15 cellular contexts compared by ENCODE assay signal in the genomic region with DNA sequence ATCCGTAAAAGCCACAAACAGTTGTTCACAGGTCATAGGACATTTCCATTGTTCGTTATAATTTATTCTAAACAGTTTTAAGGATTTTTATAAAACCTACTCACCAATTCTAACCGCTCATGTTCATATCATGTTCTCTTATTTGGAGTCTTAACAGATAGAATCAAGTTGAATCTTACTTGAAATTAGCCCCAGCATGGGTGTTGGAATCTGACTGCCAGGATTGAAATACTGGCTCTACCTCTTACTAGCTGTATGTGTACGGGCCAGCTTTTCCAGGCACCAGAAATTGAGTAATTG.
A peak's percentile ranks its signal among the peaks of the same experiment; 100 is the strongest.
DNase-seq lines count a peak whose midpoint lies in the region; ATAC-seq and TF ChIP-seq lines count a peak whose summit lies in the region.
"Had no signal": no experiment of that assay in that cellular context is flagged by ENCODE, and none has a peak within 500 bp of the region (broad histone marks: within the 10 kb centered on the region; RNA-seq: fewer than 3 reads in every experiment).

No MANE protein-coding gene starts in this region.

- H3K4me3 Mint-ChIP-seq in CD8-positive, alpha-beta memory T cell = peak overlapping the region in 1 of 7 donors; percentile 24
- H3K4me3 Mint-ChIP-seq in H9 (no peak overlapping the region), nephron (no peak overlapping the region)
- peak overlapping the region; percentile 58 for H3K4me3 Mint-ChIP-seq in activated T-helper 17 cell treated with anti-CD3 and anti-CD28 coated beads, Interleukin-2, amount 50 U/mL, for 72 hours
- H3K4me3 Mint-ChIP-seq: activated B cell treated with CpG ODN at 0.5 μM for 24 hours; activated naive CD8-positive, alpha-beta T cell treated with anti-CD3 and anti-CD28 coated beads, Interleukin-2, amount 50 U/mL, for 24 hours had no signal

- POLR2A ChIA-PET in CD8-positive, alpha-beta memory T cell (lab: Charles Lee) = no interaction called here

- H3K36me3 Mint-ChIP-seq in CD8-positive, alpha-beta memory T cell = peaks cover 3 to 68% (median 21%) of the 10 kb centered on the region in 3 donors
- H3K36me3 Mint-ChIP-seq in H9 (ENCODE audit: insufficient read depth in 1 of 3, low read depth in 3 of 3) (peaks cover 0 to 8% (median 4%) of the 10 kb centered on the region in 3 experiments; a peak in 5 of 7 replicates), nephron (ENCODE audit: low read depth) (peaks cover 11% of the 10 kb centered on the region)
- peaks cover 61% of the 10 kb centered on the region for H3K36me3 Mint-ChIP-seq in activated T-helper 17 cell treated with anti-CD3 and anti-CD28 coated beads, Interleukin-2, amount 50 U/mL, for 72 hours (ENCODE audit: low read depth)
- H3K36me3 Mint-ChIP-seq: brain had no signal

- no peak overlapping the region for H4K8ac ChIP-seq in H9 (replicated peaks; ENCODE audit: insufficient read length, low read depth, low read length)

- H3K4me3 ChIP-seq in CD8-positive, alpha-beta memory T cell (ENCODE audit: low read length) = no peak overlapping the region
- H3K4me3 ChIP-seq: coronary artery, right atrium auricular region, SJSA1, upper lobe of right lung had no signal

- peaks cover 27% of the 10 kb centered on the region for H3K4me1 ChIP-seq in CD8-positive, alpha-beta memory T cell (ENCODE audit: insufficient read depth, low read length)
- H3K4me1 ChIP-seq in H9 (ENCODE audit: insufficient read depth, low read length) = peaks cover 13% of the 10 kb centered on the region
- H3K4me1 ChIP-seq: SJSA1, upper lobe of right lung had no signal

- H3K79me2 ChIP-seq in H9 (ENCODE audit: insufficient read depth, low read length) = no peaks in the 10 kb centered on the region

- no peaks in the 10 kb centered on the region for H3K9me3 Mint-ChIP-seq in CD8-positive, alpha-beta memory T cell
- no peaks in the 10 kb centered on the region; a peak in 1 of 5 replicates for H3K9me3 Mint-ChIP-seq in H9
- H3K9me3 Mint-ChIP-seq in activated T-helper 17 cell treated with anti-CD3 and anti-CD28 coated beads, Interleukin-2, amount 50 U/mL, for 72 hours = no peaks in the 10 kb centered on the region
- no peaks in the 10 kb centered on the region for H3K9me3 Mint-ChIP-seq in nephron
- H3K9me3 Mint-ChIP-seq: activated B cell treated with CpG ODN at 0.5 μM for 24 hours; activated naive CD8-positive, alpha-beta T cell treated with anti-CD3 and anti-CD28 coated beads, Interleukin-2, amount 50 U/mL, for 24 hours; brain had no signal

- no peak overlapping the region for H3K4ac ChIP-seq in H9 (ENCODE audit: low read depth, low read length)

- no peak overlapping the region for H2BK12ac ChIP-seq in H9 (ENCODE audit: insufficient read length, low read depth, low read length)

- no peaks in the 10 kb centered on the region for H3K79me1 ChIP-seq in H9 (ENCODE audit: insufficient read depth, low read depth, low read length, poor library complexity, severe bottlenecking)

- no peaks in the 10 kb centered on the region for H3K27me3 ChIP-seq in CD8-positive, alpha-beta memory T cell (ENCODE audit: insufficient read depth, low read length, poor library complexity, severe bottlenecking)
- H3K27me3 ChIP-seq in H9 (ENCODE audit: insufficient read depth, low read length) = no peaks in the 10 kb centered on the region; the same call in 1 of the 2 replicates
- H3K27me3 ChIP-seq: right atrium auricular region, SJSA1, upper lobe of right lung had no signal

- no peaks in the 10 kb centered on the region for H3K9me3 ChIP-seq in CD8-positive, alpha-beta memory T cell (ENCODE audit: low read length)
- no peaks in the 10 kb centered on the region for H3K9me3 ChIP-seq in H9 (ENCODE audit: control insufficient read depth, low read depth, low read length)
- H3K9me3 ChIP-seq: right atrium auricular region, SJSA1, upper lobe of right lung had no signal

- H2BK20ac ChIP-seq in H9 (ENCODE audit: low read depth, low read length, poor library complexity, severe bottlenecking) = no peak overlapping the region

- no peak overlapping the region for H2AFZ ChIP-seq in H9 (ENCODE audit: low read length)

- no peak overlapping the region for H3K9ac ChIP-seq in H9 (ENCODE audit: extremely low read depth, insufficient read length, low read length)

- no peak overlapping the region for H2BK120ac ChIP-seq in H9 (ENCODE audit: low read depth, low read length, poor library complexity, severe bottlenecking)

- no peak for DNase-seq in CD8-positive, alpha-beta memory T cell
- DNase-seq in H9 (no peak), glomerular visceral epithelial cell (ENCODE audit: extremely low spot score) (no peak), DMS 273 treated with DMSO at 0.1 percent for 48 hours (lab: John Stamatoyannopoulos, UW) (no peak), HPDE6-E6E7 (ENCODE audit: extremely low spot score) (no peak)
- DNase-seq: H7 had no signal

- H2AK5ac ChIP-seq in H9 (ENCODE audit: insufficient read length, low read length) = no peak overlapping the region

- H3K27me3 Mint-ChIP-seq in CD8-positive, alpha-beta memory T cell = peaks cover 0 to 2% of the 10 kb centered on the region in 2 donors
- H3K27me3 Mint-ChIP-seq in H9 (ENCODE audit: low read depth) (no peaks in the 10 kb centered on the region; the same call in 1 of the 2 replicates), nephron (ENCODE audit: low read depth) (no peaks in the 10 kb centered on the region)
- no peaks in the 10 kb centered on the region for H3K27me3 Mint-ChIP-seq in activated T-helper 17 cell treated with anti-CD3 and anti-CD28 coated beads, Interleukin-2, amount 50 U/mL, for 72 hours
- H3K27me3 Mint-ChIP-seq: activated B cell treated with CpG ODN at 0.5 μM for 24 hours; activated naive CD8-positive, alpha-beta T cell treated with anti-CD3 and anti-CD28 coated beads, Interleukin-2, amount 50 U/mL, for 24 hours had no signal

- ATAC-seq in activated T-helper 17 cell treated with anti-CD3 and anti-CD28 coated beads, Interleukin-2, amount 50 U/mL, for 72 hours (replicated peaks) = no peak

- peaks cover 12% of the 10 kb centered on the region for H3K36me3 ChIP-seq in CD8-positive, alpha-beta memory T cell (ENCODE audit: insufficient read depth, low read length)
- H3K36me3 ChIP-seq: right atrium auricular region, SJSA1, upper lobe of right lung had no signal

- no peaks in the 10 kb centered on the region for H3K23me2 ChIP-seq in H9 (ENCODE audit: insufficient read length, low read depth, low read length, poor library complexity, severe bottlenecking)

- no peak overlapping the region for H4K5ac ChIP-seq in H9 (ENCODE audit: insufficient read length, low read depth, low read length)

- peak; percentile 5; the same call in 1 of the 3 replicates for TF ChIP-seq CTCF in H9 (conservative IDR thresholded peaks at IDR 0.05)
- TF ChIP-seq CTCF in nephron (IDR thresholded peaks at IDR 0.05; ENCODE audit: unreplicated experiment in 3 of 3) = no peak

- H3T11ph ChIP-seq in H9 (ENCODE audit: low read length) = no peak overlapping the region

- H2BK15ac ChIP-seq in H9 (ENCODE audit: low read depth, low read length) = no peak overlapping the region

- H3K27ac ChIP-seq in CD8-positive, alpha-beta memory T cell (ENCODE audit: low read depth, low read length) = no peak overlapping the region
- no peak overlapping the region for H3K27ac ChIP-seq in H9 (ENCODE audit: insufficient read length, low read depth, low read length)
- H3K27ac ChIP-seq: coronary artery, right atrium auricular region, SJSA1, upper lobe of right lung had no signal

- H4K91ac ChIP-seq in H9 (ENCODE audit: insufficient read length, low read depth, low read length) = no peak overlapping the region

- CTCF ChIA-PET in CD8-positive, alpha-beta memory T cell (lab: Charles Lee) = interaction anchor here (0.7 to 5.5 kb wide), 28 partner anchors 10 to 490 kb away, joined by 3 to 40 read pairs (median 4); a partner anchor contains a TSS

- no peak overlapping the region for H3K56ac ChIP-seq in H9 (ENCODE audit: insufficient read length, low read depth, low read length)

- H3K4me2 ChIP-seq in H9 (ENCODE audit: insufficient read depth, insufficient read length, low read length) = no peak overlapping the region

- H3K23ac ChIP-seq in H9 (ENCODE audit: insufficient read length, low read depth, low read length) = no peak overlapping the region

- no peak overlapping the region for H3K18ac ChIP-seq in H9 (ENCODE audit: insufficient read length, low read depth, low read length)

- WGBS in H9 (ENCODE audit: extremely low coverage, insufficient read length, low lambda C conversion rate) = no CpG with 5 or more reads among the region's 4 CpGs

- H3K27ac Mint-ChIP-seq in CD8-positive, alpha-beta memory T cell = peak overlapping the region; percentile 0 to 96 (median 83)
- no peak overlapping the region for H3K27ac Mint-ChIP-seq in H9
- H3K27ac Mint-ChIP-seq in activated T-helper 17 cell treated with anti-CD3 and anti-CD28 coated beads, Interleukin-2, amount 50 U/mL, for 72 hours = peak overlapping the region; percentile 92
- peak overlapping the region; percentile 68 to 78 (median 72) for H3K27ac Mint-ChIP-seq in nephron
- H3K27ac Mint-ChIP-seq: activated B cell treated with CpG ODN at 0.5 μM for 24 hours had no signal

- no peak overlapping the region for H2BK5ac ChIP-seq in H9 (ENCODE audit: insufficient read length, low read length)

- H3K14ac ChIP-seq in H9 (ENCODE audit: insufficient read depth, low read length) = no peak overlapping the region

- peaks cover 50 to 83% (median 71%) of the 10 kb centered on the region in 3 donors for H3K4me1 Mint-ChIP-seq in CD8-positive, alpha-beta memory T cell
- H3K4me1 Mint-ChIP-seq in H9 (peaks cover 48 to 56% of the 10 kb centered on the region in 2 experiments), nephron (peaks cover 48% of the 10 kb centered on the region)
- peaks cover 29% of the 10 kb centered on the region for H3K4me1 Mint-ChIP-seq in activated T-helper 17 cell treated with anti-CD3 and anti-CD28 coated beads, Interleukin-2, amount 50 U/mL, for 72 hours

- H4K20me1 ChIP-seq in H9 (ENCODE audit: control insufficient read depth, insufficient read depth, insufficient read length) = no peaks in the 10 kb centered on the region

Comparison
In these comparisons a context has a peak if more than half of its experiments do, and no peak if none do; other contexts are left out.
1. H3K27ac Mint-ChIP-seq: peak in CD8-positive, alpha-beta memory T cell (8 of 8), activated T-helper 17 cell treated with anti-CD3 and anti-CD28 coated beads, Interleukin-2, amount 50 U/mL, for 72 hours (single experiment) and nephron (3 of 3); none in H9 (0 of 3).